ENCODE assay signal across 17 cellular contexts in genomic region chr6:18433059-18433458, GRCh38.
"Had no signal": no experiment of that assay in that cellular context is flagged by ENCODE, and none has a peak within 500 bp of the region (broad histone marks: within the 10 kb centered on the region; RNA-seq: fewer than 3 reads in every experiment).

No MANE protein-coding gene starts in this region.

- H3K27me3 ChIP-seq: body of pancreas, spleen had no signal

- ATAC-seq: activated CD8-positive, alpha-beta T cell treated with anti-CD3 and anti-CD28 coated beads for 36 hours; body of pancreas; effector memory CD8-positive, alpha-beta T cell; natural killer cell treated with Interleukin-12 subunit alpha and Interleukin-12 subunit beta and Interleukin-15 and Interleukin-18, amount 100 ng/mL, for 72 hours; right cardiac atrium had no signal

- H3K27me3 Mint-ChIP-seq: activated B cell treated with CpG ODN at 0.5 μM for 24 hours; activated CD8-positive, alpha-beta T cell treated with anti-CD3 and anti-CD28 coated beads for 36 hours; activated naive CD4-positive, alpha-beta T cell treated with anti-CD3 and anti-CD28 coated beads, Interleukin-2, amount 50 U/mL, for 24 hours; effector memory CD8-positive, alpha-beta T cell; natural killer cell treated with Interleukin-12 subunit alpha and Interleukin-12 subunit beta and Interleukin-15 and Interleukin-18, amount 100 ng/mL, for 72 hours; progenitor cell of endocrine pancreas had no signal

- DNase-seq: activated B cell treated with CpG ODN at 0.5 μM for 24 hours; activated CD4-positive, alpha-beta T cell treated with anti-CD3 and anti-CD28 coated beads for 48 hours; activated CD8-positive, alpha-beta T cell treated with anti-CD3 and anti-CD28 coated beads for 36 hours; activated effector memory CD4-positive, alpha-beta T cell treated with anti-CD3 and anti-CD28 coated beads, Interleukin-2, amount 50 U/mL, for 16 hours; activated T-cell treated with anti-CD3 and anti-CD28 coated beads, Interleukin-2, amount 50 U/mL, for 48 hours; body of pancreas; central memory CD4-positive, alpha-beta T cell; effector memory CD8-positive, alpha-beta T cell; mesendoderm; nucleus accumbens; right cardiac atrium; spleen; stimulated activated CD4-positive, alpha-beta T cell treated with anti-CD3 and anti-CD28 coated beads, Interleukin-1b, Interleukin-23, amount 100 ng/mL, for 48 hours; SW 1271 had no signal

- H3K9me3 Mint-ChIP-seq: activated B cell treated with CpG ODN at 0.5 μM for 24 hours; activated CD8-positive, alpha-beta T cell treated with anti-CD3 and anti-CD28 coated beads for 36 hours; activated naive CD4-positive, alpha-beta T cell treated with anti-CD3 and anti-CD28 coated beads, Interleukin-2, amount 50 U/mL, for 24 hours; effector memory CD8-positive, alpha-beta T cell; natural killer cell treated with Interleukin-12 subunit alpha and Interleukin-12 subunit beta and Interleukin-15 and Interleukin-18, amount 100 ng/mL, for 72 hours had no signal

- H3K9me3 ChIP-seq: body of pancreas, spleen had no signal

- H3K4me3 ChIP-seq: body of pancreas, spleen had no signal

- H3K4me1 Mint-ChIP-seq: activated naive CD4-positive, alpha-beta T cell treated with anti-CD3 and anti-CD28 coated beads, Interleukin-2, amount 50 U/mL, for 24 hours had no signal

- H3K4me3 Mint-ChIP-seq: activated B cell treated with CpG ODN at 0.5 μM for 24 hours; activated CD8-positive, alpha-beta T cell treated with anti-CD3 and anti-CD28 coated beads for 36 hours; activated naive CD4-positive, alpha-beta T cell treated with anti-CD3 and anti-CD28 coated beads, Interleukin-2, amount 50 U/mL, for 24 hours; effector memory CD8-positive, alpha-beta T cell; natural killer cell treated with Interleukin-12 subunit alpha and Interleukin-12 subunit beta and Interleukin-15 and Interleukin-18, amount 100 ng/mL, for 72 hours had no signal

- H3K27ac ChIP-seq: body of pancreas had no signal

- H3K27ac Mint-ChIP-seq: activated B cell treated with CpG ODN at 0.5 μM for 24 hours; activated CD8-positive, alpha-beta T cell treated with anti-CD3 and anti-CD28 coated beads for 36 hours; activated naive CD4-positive, alpha-beta T cell treated with anti-CD3 and anti-CD28 coated beads, Interleukin-2, amount 50 U/mL, for 24 hours; effector memory CD8-positive, alpha-beta T cell; progenitor cell of endocrine pancreas had no signal

- H3K36me3 Mint-ChIP-seq: natural killer cell treated with Interleukin-12 subunit alpha and Interleukin-12 subunit beta and Interleukin-15 and Interleukin-18, amount 100 ng/mL, for 72 hours had no signal
